In genomic region chr1:155033524-155033923, GRCh38 we compare ENCODE assay signal across 36 cellular contexts. TPM values are rescaled to one million over a fixed set of nuclear protein-coding genes. Genes with fewer than 3 reads are reported as not detected.
"Had no signal": no experiment of that assay in that cellular context is flagged by ENCODE, and none has a peak within 500 bp of the region (broad histone marks: within the 10 kb centered on the region; RNA-seq: fewer than 3 reads in every experiment).

Gene DCST1 (plus strand): TSS chr1:155033824. CDS start chr1:155034037, 213 bp downstream.
Gene DCST2 (minus strand): TSS chr1:155033781. CDS start chr1:155033701, 80 bp downstream.

- H3K27me3 Mint-ChIP-seq: activated T-helper 17 cell treated with anti-CD3 and anti-CD28 coated beads, Interleukin-2, amount 50 U/mL, for 72 hours had no signal

- DNase-seq: activated CD4-positive, alpha-beta T cell treated with anti-CD3 and anti-CD28 coated beads for 1 hour; activated CD4-positive, alpha-beta T cell treated with anti-CD3 and anti-CD28 coated beads, Interleukin-2, amount 10 ng/mL, durations not matched to agents 24 days and 14 days; activated CD4-positive, alpha-beta T cell treated with anti-CD3 and anti-CD28 coated beads, Interleukin-2, amount 50 U/mL, for 4 hours; activated CD4-positive, CD25-positive, alpha-beta regulatory T cell; activated CD8-positive, alpha-beta T cell treated with anti-CD3 and anti-CD28 coated beads for 36 hours; activated effector memory CD4-positive, alpha-beta T cell treated with anti-CD3 and anti-CD28 coated beads, Interleukin-2, amount 50 U/mL, for 16 hours; activated naive CD4-positive, alpha-beta T cell; activated naive CD4-positive, alpha-beta T cell treated with anti-CD3 and anti-CD28 coated beads, Interleukin-2, amount 50 U/mL, for 16 hours; activated naive CD8-positive, alpha-beta T cell treated with anti-CD3 and anti-CD28 coated beads for 36 hours; activated T-cell treated with anti-CD3 and anti-CD28 coated beads, Interleukin-2, amount 50 U/mL, for 1 hour; activated T-cell treated with anti-CD3 and anti-CD28 coated beads, Interleukin-2, amount 50 U/mL, for 72 hours; amniotic stem cell; aorta; brain microvascular endothelial cell; Karpas-422; KBM-7; NCI-H1105; NCI-H1417 treated with DMSO at 0.1 percent for 48 hours; NCI-H1930; NCI-H2081 treated with DMSO at 0.1 percent for 48 hours; NCI-H345; NCI-H524 treated with DMSO at 0.1 percent for 48 hours; RPMI8226; SIG-M5; SW 1271; T-helper 1 cell; T-helper 2 cell; T-helper 9 cell had no signal

- H3K27ac Mint-ChIP-seq: activated CD4-positive, alpha-beta T cell treated with anti-CD3 and anti-CD28 coated beads, Interleukin-2, amount 10 ng/mL, durations not matched to agents 24 days and 14 days; activated CD8-positive, alpha-beta T cell treated with anti-CD3 and anti-CD28 coated beads for 36 hours; activated naive CD8-positive, alpha-beta T cell treated with anti-CD3 and anti-CD28 coated beads for 36 hours; activated T-cell treated with anti-CD3 and anti-CD28 coated beads, Interleukin-2, amount 50 U/mL, for 72 hours; activated T-helper 17 cell treated with anti-CD3 and anti-CD28 coated beads, Interleukin-2, amount 50 U/mL, for 72 hours had no signal

- H3K4me1 Mint-ChIP-seq: activated CD4-positive, alpha-beta T cell treated with anti-CD3 and anti-CD28 coated beads, Interleukin-2, amount 10 ng/mL, durations not matched to agents 24 days and 14 days; activated naive CD8-positive, alpha-beta T cell treated with anti-CD3 and anti-CD28 coated beads for 36 hours; activated T-helper 17 cell treated with anti-CD3 and anti-CD28 coated beads, Interleukin-2, amount 50 U/mL, for 72 hours had no signal

- ATAC-seq: activated CD8-positive, alpha-beta T cell treated with anti-CD3 and anti-CD28 coated beads for 36 hours; activated T-cell treated with anti-CD3 and anti-CD28 coated beads, Interleukin-2, amount 50 U/mL, for 72 hours; activated T-helper 17 cell treated with anti-CD3 and anti-CD28 coated beads, Interleukin-2, amount 50 U/mL, for 72 hours; Panc1; Right ventricle myocardium inferior had no signal

- H3K36me3 Mint-ChIP-seq: activated naive CD8-positive, alpha-beta T cell treated with anti-CD3 and anti-CD28 coated beads for 36 hours had no signal

- H3K9me3 Mint-ChIP-seq: activated CD4-positive, alpha-beta T cell treated with anti-CD3 and anti-CD28 coated beads, Interleukin-2, amount 10 ng/mL, durations not matched to agents 24 days and 14 days; activated CD8-positive, alpha-beta T cell treated with anti-CD3 and anti-CD28 coated beads for 36 hours; activated naive CD8-positive, alpha-beta T cell treated with anti-CD3 and anti-CD28 coated beads for 36 hours; activated T-cell treated with anti-CD3 and anti-CD28 coated beads, Interleukin-2, amount 50 U/mL, for 72 hours; activated T-helper 17 cell treated with anti-CD3 and anti-CD28 coated beads, Interleukin-2, amount 50 U/mL, for 72 hours had no signal

- H3K4me3 Mint-ChIP-seq: activated CD4-positive, alpha-beta T cell treated with anti-CD3 and anti-CD28 coated beads, Interleukin-2, amount 10 ng/mL, durations not matched to agents 24 days and 14 days; activated CD8-positive, alpha-beta T cell treated with anti-CD3 and anti-CD28 coated beads for 36 hours; activated naive CD8-positive, alpha-beta T cell treated with anti-CD3 and anti-CD28 coated beads for 36 hours; activated T-cell treated with anti-CD3 and anti-CD28 coated beads, Interleukin-2, amount 50 U/mL, for 72 hours; activated T-helper 17 cell treated with anti-CD3 and anti-CD28 coated beads, Interleukin-2, amount 50 U/mL, for 72 hours had no signal

- H3K27ac ChIP-seq: brain microvascular endothelial cell, cardiac muscle cell, VCaP had no signal

RNA-seq across cellular contexts. Expression of gene DCST1, which starts in this region (rescaled TPM):
- total RNA-seq: activated CD4-positive, alpha-beta T cell treated with anti-CD3 and anti-CD28 coated beads, Interleukin-2, amount 10 ng/mL, durations not matched to agents 24 days and 14 days; activated CD8-positive, alpha-beta memory T cell treated with anti-CD3 and anti-CD28 coated beads for 36 hours; activated CD8-positive, alpha-beta T cell treated with anti-CD3 and anti-CD28 coated beads for 36 hours; activated naive CD8-positive, alpha-beta T cell treated with anti-CD3 and anti-CD28 coated beads for 36 hours; activated T-helper 17 cell treated with anti-CD3 and anti-CD28 coated beads, Interleukin-2, amount 50 U/mL, for 72 hours; cardiac muscle cell; NCI-H460; Right ventricle myocardium inferior; SK-MEL-5 had no signal
